ENCODE assay signal across 18 cellular contexts in genomic region chr20:63315982-63316491, GRCh38. TPM values are rescaled to one million over a fixed set of nuclear protein-coding genes. Genes with fewer than 3 reads are reported as not detected.
DNase-seq lines count a peak whose midpoint lies in the region; ATAC-seq, FAIRE-seq and TF ChIP-seq lines count a peak whose summit lies in the region.
"Had no signal": no experiment of that assay in that cellular context is flagged by ENCODE, and none has a peak within 500 bp of the region (broad histone marks: within the 10 kb centered on the region; RNA-seq: fewer than 3 reads in every experiment).

No MANE protein-coding gene starts in this region.

- H2BK12ac ChIP-seq in H1 (ENCODE audit: low read depth, low read length) (no peak overlapping the region), neuronal stem cell (ENCODE audit: low read length) (no peak overlapping the region)

- H3K9ac ChIP-seq in H1 (replicated peaks in 1 of 4; ENCODE audit: extremely low read depth in 1 of 4, low read depth in 3 of 4, low read length in 3 of 4) = no peak overlapping the region
- no peak overlapping the region for H3K9ac ChIP-seq in neuronal stem cell (ENCODE audit: low read depth, low read length, poor library complexity)

- no peak for ATAC-seq in sciatic nerve

- POLR2A ChIA-PET in H1 (lab: Charles Lee; ENCODE audit: partially characterized antibody) = interaction anchor here (1.1 kb wide), 1 partner anchor 62 kb away, joined by 4 read pairs; no protein-coding TSS in a partner anchor

- H4K91ac ChIP-seq in H1 (replicated peaks; ENCODE audit: insufficient read length, low read length) = no peak overlapping the region
- no peak overlapping the region for H4K91ac ChIP-seq in neuronal stem cell (ENCODE audit: low read depth, low read length, poor library complexity)

- peak overlapping the region; percentile 35 for H4K8ac ChIP-seq in H1 (ENCODE audit: extremely low read depth, insufficient read depth, low read length)
- no peak overlapping the region for H4K8ac ChIP-seq in neuronal stem cell (ENCODE audit: low read depth, low read length)

- TF ChIP-seq POLR2A in H1 (IDR thresholded peaks at IDR 0.05; ENCODE audit: control extremely low read depth in 1 of 2, low read depth in 2 of 2, low read length in 2 of 2) = no peak

- intact Hi-C loops in sciatic nerve (cut with DNase I) = no loop called here

- no peak for TF ChIP-seq EP300 in H1 (IDR thresholded peaks at IDR 0.05; ENCODE audit: borderline replicate concordance in 1 of 2, low read depth in 2 of 2, low read length in 2 of 2)

- H2BK15ac ChIP-seq in H1 (ENCODE audit: low read length) (no peak overlapping the region), neuronal stem cell (ENCODE audit: low read length) (peak overlapping the region; percentile 4)

- no peak overlapping the region for H3K18ac ChIP-seq in H1 (ENCODE audit: extremely low read depth, low read length)
- no peak overlapping the region for H3K18ac ChIP-seq in neuronal stem cell (ENCODE audit: low read length)

- H2AK5ac ChIP-seq in H1 (ENCODE audit: low read depth, low read length) = no peak overlapping the region
- peak overlapping the region; percentile 37 for H2AK5ac ChIP-seq in neuronal stem cell (ENCODE audit: low read depth, low read length)

- no peak overlapping the region for H2BK5ac ChIP-seq in H1 (ENCODE audit: low read depth, low read length)
- no peak overlapping the region for H2BK5ac ChIP-seq in neuronal stem cell (ENCODE audit: low read length)

- no peak for TF ChIP-seq RAD21 in H1 (IDR thresholded peaks at IDR 0.05 in 1 of 2, conservative IDR thresholded peaks at IDR 0.05 in 1 of 2; ENCODE audit: low read depth in 2 of 2, low read length in 2 of 2)

- H3K79me1 ChIP-seq in H1 (ENCODE audit: low read depth, low read length) = no peaks in the 10 kb centered on the region
- peaks cover 2% of the 10 kb centered on the region for H3K79me1 ChIP-seq in neuronal stem cell (ENCODE audit: low read depth, low read length)

- no peaks in the 10 kb centered on the region for H3K23me2 ChIP-seq in H1 (ENCODE audit: low read depth, low read length)

- H3K23ac ChIP-seq in H1 (ENCODE audit: insufficient read length) (no peak overlapping the region), neuronal stem cell (ENCODE audit: low read depth, low read length, poor library complexity) (peak overlapping the region; percentile 25)

- FAIRE-seq in H1 (lab: Jason Lieb, UNC) = no peak
- FAIRE-seq: A204.1 had no signal

- H3K4me1 ChIP-seq in BE2C (no peaks in the 10 kb centered on the region), H1 (replicated peaks in 1 of 4; ENCODE audit: control insufficient read depth in 3 of 4, insufficient read depth in 4 of 4, low read length in 3 of 4) (no peaks in the 10 kb centered on the region), neuronal stem cell (ENCODE audit: control insufficient read depth in 2 of 2, insufficient read depth in 1 of 2, low read depth in 1 of 2, low read length in 2 of 2) (peaks cover 0 to 1% of the 10 kb centered on the region in 2 donors)

- DNase-seq in activated effector memory CD4-positive, alpha-beta T cell treated with anti-CD3 and anti-CD28 coated beads, Interleukin-2, amount 50 U/mL, for 16 hours = peak; percentile 58
- no peak for DNase-seq in activated effector memory CD4-positive, alpha-beta T cell treated with Interleukin-2 at 50 U/mL for 16 hours
- DNase-seq in BE2C (peak; percentile 6), H1 (ENCODE audit: low read depth in 1 of 2, low spot score in 2 of 2) (no peak), neuronal stem cell (ENCODE audit: low spot score) (no peak), sciatic nerve (ENCODE audit: low spot score) (no peak), NOMO-1 (lab: John Stamatoyannopoulos, UW; ENCODE audit: unreplicated experiment in 2 of 2) (no peak), CD1c-positive myeloid dendritic cell (ENCODE audit: extremely low spot score) (no peak)
- DNase-seq: C1 segment of cervical spinal cord; COR-L47; DMS153; GOT3; NCI-H187 treated with DMSO at 0.1 percent for 48 hours; NCI-H446; NK-92 treated with Interleukin-12 subunit alpha and Interleukin-12 subunit beta, amount 100 ng/mL, for 24 hours; OCI-M1 had no signal

- H3K56ac ChIP-seq in H1 (replicated peaks; ENCODE audit: insufficient read length, low read depth, low read length) = no peak overlapping the region

- H3K79me2 ChIP-seq in H1 (ENCODE audit: control insufficient read depth in 1 of 2, insufficient read depth in 2 of 2, low read length in 2 of 2) = no peaks in the 10 kb centered on the region

- H2BK120ac ChIP-seq in H1 (replicated peaks; ENCODE audit: low read depth, low read length) (no peak overlapping the region), neuronal stem cell (ENCODE audit: low read depth, low read length) (no peak overlapping the region)

- no peak overlapping the region for H3K27ac ChIP-seq in H1 (ENCODE audit: low read depth, low read length)
- H3K27ac ChIP-seq in neuronal stem cell (replicated peaks; ENCODE audit: low read length) = no peak overlapping the region

- H4K20me1 ChIP-seq in H1 (replicated peaks in 1 of 2; ENCODE audit: control insufficient read depth in 1 of 2, insufficient read depth in 2 of 2, low read length in 2 of 2) = no peaks in the 10 kb centered on the region

- no peak overlapping the region for H4K5ac ChIP-seq in H1 (ENCODE audit: insufficient read length, low read depth, low read length)

- no peaks in the 10 kb centered on the region for H3K36me3 ChIP-seq in BE2C
- H3K36me3 ChIP-seq in H1 (ENCODE audit: control insufficient read depth in 2 of 4, insufficient read depth in 4 of 4, low read length in 3 of 4) = no peaks in the 10 kb centered on the region
- H3K36me3 ChIP-seq in neuronal stem cell (replicated peaks in 1 of 2; ENCODE audit: control insufficient read depth in 2 of 2, insufficient read depth in 2 of 2, low read length in 2 of 2) = no peaks in the 10 kb centered on the region

- H3K14ac ChIP-seq in H1 (ENCODE audit: insufficient read length) = no peak overlapping the region
- H3K14ac ChIP-seq in neuronal stem cell (ENCODE audit: low read length) = no peak overlapping the region

- no peaks in the 10 kb centered on the region for H3K9me3 ChIP-seq in BE2C
- H3K9me3 ChIP-seq in H1 (ENCODE audit: insufficient read depth in 2 of 2, low read depth in 1 of 2, low read length in 1 of 2) = no peaks in the 10 kb centered on the region
- H3K9me3 ChIP-seq in neuronal stem cell (replicated peaks in 1 of 2; ENCODE audit: control insufficient read depth in 2 of 2, insufficient read depth in 1 of 2, low read depth in 1 of 2, low read length in 2 of 2) = no peaks in the 10 kb centered on the region

- 87% methylated on average over 9 of the region's 24 CpGs; no CpG with 5 or more reads in 1 of the 2 experiments for WGBS in H1 (ENCODE audit: extremely low coverage in 1 of 2, insufficient coverage in 1 of 2, insufficient read length in 1 of 2, insufficient replicate concordance in 2 of 2, low coverage in 1 of 2, low lambda C conversion rate in 2 of 2, missing lambda C conversion rate in 1 of 2), 2 experiments
- no CpG with 5 or more reads among the region's 24 CpGs for WGBS in neuronal stem cell (ENCODE audit: extremely low coverage in 2 of 2, insufficient read length in 2 of 2, insufficient replicate concordance in 1 of 2), 2 donors

- no peaks in the 10 kb centered on the region for H3K27me3 ChIP-seq in BE2C
- H3K27me3 ChIP-seq in H1 (replicated peaks in 1 of 4; ENCODE audit: control insufficient read depth in 3 of 4, extremely low read depth in 1 of 4, insufficient read depth in 3 of 4, low read length in 3 of 4) = no peaks in the 10 kb centered on the region
- peaks cover 0 to 7% (median 0%) of the 10 kb centered on the region in 3 experiments for H3K27me3 ChIP-seq in neuronal stem cell (ENCODE audit: control insufficient read depth in 3 of 3, insufficient read depth in 3 of 3, low read depth in 1 of 3, low read length in 3 of 3)

- CTCF ChIA-PET in H1 (lab: Charles Lee; ENCODE audit: partially characterized antibody) = interaction anchor here (1.2 to 6.6 kb wide), 3 partner anchors 7 to 65 kb away, joined by 3 to 45 read pairs (median 30); no protein-coding TSS in a partner anchor

- H2BK20ac ChIP-seq in H1 (ENCODE audit: low read length) = no peak overlapping the region

- no peak overlapping the region for H3K4me3 ChIP-seq in BE2C (ENCODE audit: low read depth, low read length)
- no peak overlapping the region for H3K4me3 ChIP-seq in H1 (ENCODE audit: extremely low read depth in 1 of 4, insufficient read depth in 2 of 4, low read depth in 3 of 4, low read length in 4 of 4)
- no peak overlapping the region for H3K4me3 ChIP-seq in neuronal stem cell (ENCODE audit: low read length in 2 of 2)

- H2AFZ ChIP-seq in H1 (ENCODE audit: low read length) (no peak overlapping the region), neuronal stem cell (ENCODE audit: low read length) (no peak overlapping the region)

- H3K4me2 ChIP-seq in H1 (ENCODE audit: insufficient read depth in 1 of 2, low read depth in 2 of 2, low read length in 2 of 2) (no peak overlapping the region), neuronal stem cell (ENCODE audit: insufficient read depth, low read length, poor library complexity, severe bottlenecking) (no peak overlapping the region)

- H3K4ac ChIP-seq in H1 (replicated peaks; ENCODE audit: insufficient read length, low read depth, low read length) (no peak overlapping the region), neuronal stem cell (ENCODE audit: low read length) (peak overlapping the region; percentile 23)

- TF ChIP-seq CTCF in BE2C (IDR thresholded peaks at IDR 0.05; ENCODE audit: low read depth, low read length) = no peak
- no peak for TF ChIP-seq CTCF in H1 (IDR thresholded peaks at IDR 0.05; ENCODE audit: control extremely low read depth in 1 of 3, insufficient read depth in 1 of 3, low read depth in 1 of 3, low read length in 3 of 3)

RNA-seq across cellular contexts. Expression of gene COL20A1, which starts 23.1 kb away (rescaled TPM):
- polyA plus RNA-seq in BE2C (2012; ENCODE audit: insufficient read depth, insufficient read length, low read depth) = 0.25 TPM
- total RNA-seq in H1 (2021; fragmentation: NEBNext Ultra II Directional; extraction: Animal tissue kit (Norgen Biotek cat#: 25700)) = 0.17 and 0.19 TPM in 2 replicates
- polyA plus RNA-seq in H1 (2011; rRNA removed) = 0.21 and 0.61 TPM in 2 replicates
- 0.41 TPM for polyA plus RNA-seq in H1 (2011; cell fraction: cytosol; rRNA removed)
- polyA plus RNA-seq in H1 (2011; cell fraction: nucleus; rRNA removed) = 5.9 TPM
- polyA plus RNA-seq in H1 (2012, experiment 1 of 2) = 0.08 to 1.0 TPM (median 0.66 TPM) in 4 replicates
- polyA plus RNA-seq in H1 (2012, experiment 2 of 2) = 0.07 TPM
- polyA plus RNA-seq in H1 (2013, experiment 1 of 2) = 0.06 TPM
- polyA plus RNA-seq in H1 (2013, experiment 2 of 2) = 0.06 TPM
- polyA minus RNA-seq in H1 (2011; rRNA and poly(A)+ RNA removed) = 0.07 and 0.09 TPM in 2 replicates
- 0.37 TPM for polyA minus RNA-seq in H1 (2011; cell fraction: cytosol; rRNA and poly(A)+ RNA removed)
- polyA minus RNA-seq in H1 (2011; cell fraction: nucleus; rRNA and poly(A)+ RNA removed) = 1.9 TPM
- 0.13 TPM for polyA plus RNA-seq in neuronal stem cell (2013, experiment 1 of 2)
- 0.08 TPM for polyA plus RNA-seq in neuronal stem cell (2013, experiment 2 of 2)
- total RNA-seq in sciatic nerve = 0.22 TPM
- total RNA-seq: RPMI7951 had no signal

RNA-seq across cellular contexts. Expression of gene ARFGAP1, which starts 43.4 kb away (rescaled TPM):
- polyA plus RNA-seq in BE2C (2012; ENCODE audit: insufficient read depth, insufficient read length, low read depth) = 329 TPM
- total RNA-seq in H1 (2021; fragmentation: NEBNext Ultra II Directional; extraction: Animal tissue kit (Norgen Biotek cat#: 25700)) = 93.0 and 100 TPM in 2 replicates
- polyA plus RNA-seq in H1 (2011; rRNA removed) = 93.7 and 136 TPM in 2 replicates
- polyA plus RNA-seq in H1 (2011; cell fraction: cytosol; rRNA removed) = 110 TPM
- 723 TPM for polyA plus RNA-seq in H1 (2011; cell fraction: nucleus; rRNA removed)
- polyA plus RNA-seq in H1 (2012, experiment 1 of 2) = 84.2 to 119 TPM (median 111 TPM) in 4 replicates
- 65.8 TPM for polyA plus RNA-seq in H1 (2012, experiment 2 of 2)
- polyA plus RNA-seq in H1 (2013, experiment 1 of 2) = 59.7 TPM
- polyA plus RNA-seq in H1 (2013, experiment 2 of 2) = 49.0 TPM
- polyA minus RNA-seq in H1 (2011; rRNA and poly(A)+ RNA removed) = 37.5 and 49.1 TPM in 2 replicates
- 44.3 TPM for polyA minus RNA-seq in H1 (2011; cell fraction: cytosol; rRNA and poly(A)+ RNA removed)
- 123 TPM for polyA minus RNA-seq in H1 (2011; cell fraction: nucleus; rRNA and poly(A)+ RNA removed)
- polyA plus RNA-seq in neuronal stem cell (2013, experiment 1 of 2) = 60.7 TPM
- 56.3 TPM for polyA plus RNA-seq in neuronal stem cell (2013, experiment 2 of 2)
- total RNA-seq in sciatic nerve = 81.6 TPM

RNA-seq across cellular contexts. Expression of gene CHRNA4, which starts 45.1 kb away (rescaled TPM):
- not detected for polyA plus RNA-seq in BE2C (2012; ENCODE audit: insufficient read depth, insufficient read length, low read depth)
- total RNA-seq in H1 (2021; fragmentation: NEBNext Ultra II Directional; extraction: Animal tissue kit (Norgen Biotek cat#: 25700)) = 2.7 and 5.7 TPM in 2 replicates
- polyA plus RNA-seq in H1 (2011; rRNA removed) = 4.3 and 5.0 TPM in 2 replicates
- 1.8 TPM for polyA plus RNA-seq in H1 (2011; cell fraction: cytosol; rRNA removed)
- polyA plus RNA-seq in H1 (2011; cell fraction: nucleus; rRNA removed) = 4.9 TPM
- polyA plus RNA-seq in H1 (2012, experiment 1 of 2) = 2.0 to 4.0 TPM (median 2.5 TPM) in 4 replicates
- polyA plus RNA-seq in H1 (2012, experiment 2 of 2) = 1.6 TPM
- 4.1 TPM for polyA plus RNA-seq in H1 (2013, experiment 1 of 2)
- 3.8 TPM for polyA plus RNA-seq in H1 (2013, experiment 2 of 2)
- 5.6 and 11.1 TPM in 2 replicates for polyA minus RNA-seq in H1 (2011; rRNA and poly(A)+ RNA removed)
- 8.4 TPM for polyA minus RNA-seq in H1 (2011; cell fraction: cytosol; rRNA and poly(A)+ RNA removed)
- polyA minus RNA-seq in H1 (2011; cell fraction: nucleus; rRNA and poly(A)+ RNA removed) = 4.4 TPM
- 0.29 TPM for polyA plus RNA-seq in neuronal stem cell (2013, experiment 1 of 2)
- 0.19 TPM for polyA plus RNA-seq in neuronal stem cell (2013, experiment 2 of 2)
- total RNA-seq in sciatic nerve = 0.80 TPM
- total RNA-seq: RPMI7951 had no signal

Comparison
In these comparisons a context has a peak if more than half of its experiments do, and no peak if none do; other contexts are left out.
1. DNase-seq: peak in activated effector memory CD4-positive, alpha-beta T cell treated with anti-CD3 and anti-CD28 coated beads, Interleukin-2, amount 50 U/mL, for 16 hours (single experiment) and BE2C (single experiment); none in activated effector memory CD4-positive, alpha-beta T cell treated with Interleukin-2 at 50 U/mL for 16 hours (single experiment), H1 (0 of 2), neuronal stem cell (single experiment), sciatic nerve (single experiment), NOMO-1 (0 of 2) and CD1c-positive myeloid dendritic cell (single experiment).